In genomic region chr14:31716208-31716607, GRCh38 we compare ENCODE assay signal across 13 cellular contexts.
"Had no signal": no experiment of that assay in that cellular context is flagged by ENCODE, and none has a peak within 500 bp of the region (broad histone marks: within the 10 kb centered on the region; RNA-seq: fewer than 3 reads in every experiment).

No MANE protein-coding gene starts in this region.

- ATAC-seq: esophagus mucosa; naive thymus-derived CD8-positive, alpha-beta T cell had no signal

- H3K27ac Mint-ChIP-seq: naive thymus-derived CD8-positive, alpha-beta T cell had no signal

- H3K4me3 ChIP-seq: dorsolateral prefrontal cortex, hepatocyte, sigmoid colon, skin epidermis had no signal

- H3K27me3 Mint-ChIP-seq: naive thymus-derived CD8-positive, alpha-beta T cell had no signal

- DNase-seq: cortex of kidney; dorsolateral prefrontal cortex; effector CD8-positive, alpha-beta T cell; head of caudate nucleus; mammary epithelial cell; naive thymus-derived CD8-positive, alpha-beta T cell; posterior cingulate gyrus; sigmoid colon; stimulated activated CD4-positive, alpha-beta T cell treated with anti-CD3 and anti-CD28 coated beads, Interleukin-12 subunit alpha, Interleukin-12 subunit beta, amount 100 ng/mL, for 4 hours; stimulated activated naive CD4-positive, alpha-beta T cell treated with Interleukin-2 at 50 U/mL for 16 hours had no signal

- H3K4me3 Mint-ChIP-seq: naive thymus-derived CD8-positive, alpha-beta T cell had no signal
